ENCODE assay signal across 22 cellular contexts in genomic region chr14:37194698-37195097, GRCh38. TPM values are rescaled to one million over a fixed set of nuclear protein-coding genes. Genes with fewer than 3 reads are reported as not detected.
DNase-seq lines count a peak whose midpoint lies in the region; ATAC-seq and TF ChIP-seq lines count a peak whose summit lies in the region.
"Had no signal": no experiment of that assay in that cellular context is flagged by ENCODE, and none has a peak within 500 bp of the region (broad histone marks: within the 10 kb centered on the region; RNA-seq: fewer than 3 reads in every experiment).

No MANE protein-coding gene starts in this region.

- in situ Hi-C loops in GM23248 (cut with MboI): no loop called here
- in situ Hi-C loops in KBM-7 (cut with MboI; ENCODE audit: low pct_unique_long_range_greater_than_20kb, low sequenced_read_pairs): no loop called here

- H3K4me2 ChIP-seq in GM23248 (ENCODE audit: unreplicated experiment) (no peak overlapping the region), PC-3 (ENCODE audit: low read length) (peak overlapping the region; percentile 97)
- H3K4me2 ChIP-seq: BLaER1 treated with 17β-estradiol and CSF1 and Interleukin-3, amounts not matched to agents 10 nM and 100 nM; PC-9 had no signal

- ATAC-seq in PC-3 (no peak), heart left ventricle (no peak)

- H3K4me1 ChIP-seq in ACC112 (ENCODE audit: control insufficient read depth, insufficient read depth, low read length, unreplicated experiment) (peaks cover 31% of the 10 kb centered on the region), GM23248 (ENCODE audit: insufficient read depth) (peaks cover 27% of the 10 kb centered on the region), PC-3 (ENCODE audit: insufficient read depth, low read length) (peaks cover 41% of the 10 kb centered on the region), heart left ventricle (peaks cover 0 to 15% (median 0%) of the 10 kb centered on the region in 12 donors)
- H3K4me1 ChIP-seq: BLaER1 treated with 17β-estradiol and CSF1 and Interleukin-3, amounts not matched to agents 10 nM and 100 nM; SJSA1 had no signal

- H3K9ac ChIP-seq in GM23248: no peak overlapping the region
- H3K9ac ChIP-seq in PC-3 (ENCODE audit: low read length): peak overlapping the region; percentile 32; the same call in 1 of the 2 replicates
- H3K9ac ChIP-seq: BLaER1 treated with 17β-estradiol and CSF1 and Interleukin-3, amounts not matched to agents 10 nM and 100 nM had no signal

- H3K27me3 ChIP-seq in ACC112 (ENCODE audit: insufficient read depth, low read length): no peaks in the 10 kb centered on the region
- H3K27me3 ChIP-seq in GM23248 (replicated peaks; ENCODE audit: insufficient read depth): no peaks in the 10 kb centered on the region
- no peaks in the 10 kb centered on the region for H3K27me3 ChIP-seq in PC-3 (ENCODE audit: low read length)
- H3K27me3 ChIP-seq in heart left ventricle: no peaks in the 10 kb centered on the region
- H3K27me3 ChIP-seq: BLaER1 treated with 17β-estradiol and CSF1 and Interleukin-3, amounts not matched to agents 10 nM and 100 nM; SJSA1 had no signal

- no peaks in the 10 kb centered on the region for H3K9me3 ChIP-seq in GM23248 (ENCODE audit: low read depth)
- no peaks in the 10 kb centered on the region for H3K9me3 ChIP-seq in PC-3 (ENCODE audit: low read length)
- peaks cover 0 to 3% (median 0%) of the 10 kb centered on the region in 12 donors for H3K9me3 ChIP-seq in heart left ventricle
- H3K9me3 ChIP-seq: SJSA1 had no signal

- BruUV-seq in PC-3 (replicated peaks; lab: Mats Ljungman, UMichigan): no TSS peak

- H3K27ac ChIP-seq in ACC112 (ENCODE audit: low read depth, low read length) (peak overlapping the region; percentile 47), GM23248 (no peak overlapping the region), PC-3 (ENCODE audit: low read length) (peak overlapping the region; percentile 81), epithelial cell of prostate (peak overlapping the region; percentile 88), heart left ventricle (no peak overlapping the region)
- H3K27ac ChIP-seq: BLaER1 treated with 17β-estradiol and CSF1 and Interleukin-3, amounts not matched to agents 10 nM and 100 nM; PC-9; SJSA1 had no signal

- no peak for TF ChIP-seq CTCF in PC-3 (conservative IDR thresholded peaks at IDR 0.05; ENCODE audit: low read depth, low read length)
- no peak for TF ChIP-seq CTCF in heart left ventricle (IDR thresholded peaks at IDR 0.05)

- H2AFZ ChIP-seq in ACC112 (ENCODE audit: low read length, unreplicated experiment): no peak overlapping the region
- H2AFZ ChIP-seq in GM23248: peak overlapping the region; percentile 40; the same call in 1 of the 2 replicates
- no peak overlapping the region for H2AFZ ChIP-seq in PC-3 (ENCODE audit: low read length)
- H2AFZ ChIP-seq: PC-9 had no signal

- H3K4me3 ChIP-seq in ACC112 (ENCODE audit: low read depth, low read length) (no peak overlapping the region), GM23248 (no peak overlapping the region), PC-3 (ENCODE audit: low read length) (peak overlapping the region; percentile 28; the same call in 1 of the 2 replicates), heart left ventricle (no peak overlapping the region)
- H3K4me3 ChIP-seq: BLaER1 treated with 17β-estradiol and CSF1 and Interleukin-3, amounts not matched to agents 10 nM and 100 nM; PC-9; SJSA1 had no signal

- TF ChIP-seq POLR2A in heart left ventricle (IDR thresholded peaks at IDR 0.05): no peak

- no peaks in the 10 kb centered on the region for H4K20me1 ChIP-seq in GM23248 (ENCODE audit: insufficient read depth)
- no peaks in the 10 kb centered on the region for H4K20me1 ChIP-seq in PC-3 (ENCODE audit: low read length)
- H4K20me1 ChIP-seq: BLaER1 treated with 17β-estradiol and CSF1 and Interleukin-3, amounts not matched to agents 10 nM and 100 nM had no signal

- POLR2A ChIA-PET in PC-3 (lab: Charles Lee; ENCODE audit: unreplicated experiment): no interaction called here

- CTCF ChIA-PET in PC-3 (lab: Charles Lee): no interaction called here

- DNase-seq in GM23248 (no peak), PC-3 (peak; percentile 38), epithelial cell of prostate (ENCODE audit: low read depth, low spot score) (no peak), heart left ventricle (no peak), Ammon's horn (ENCODE audit: low spot score) (no peak), KBM-7 (no peak)
- DNase-seq: CD4-positive, alpha-beta T cell; DMS79; Kasumi-1; NCI-H1092 treated with DMSO at 0.1 percent for 48 hours; NCI-H1436; NCI-H187; NCI-H2171 treated with DMSO at 0.1 percent for 48 hours; NCI-H524; NK-92 treated with Interleukin-12 subunit alpha and Interleukin-12 subunit beta, amount 100 ng/mL, for 24 hours; Right ventricle myocardium superior had no signal

- H3K79me2 ChIP-seq in ACC112 (ENCODE audit: control insufficient read depth, insufficient read depth, low read length, unreplicated experiment) (peaks cover 3% of the 10 kb centered on the region), GM23248 (ENCODE audit: insufficient read depth) (peaks cover 11% of the 10 kb centered on the region; the same call in 1 of the 2 replicates), PC-3 (ENCODE audit: low read length) (peaks cover 25% of the 10 kb centered on the region)

- H3K9me2 ChIP-seq in GM23248 (ENCODE audit: insufficient read depth) (no peaks in the 10 kb centered on the region), PC-3 (replicated peaks; ENCODE audit: low read length) (no peaks in the 10 kb centered on the region)

- 64 to 82% methylated on average over 2 of the region's 2 CpGs for WGBS in GM23248 (ENCODE audit: low coverage in 1 of 2, low lambda C conversion rate in 2 of 2, missing lambda C conversion rate in 2 of 2), 2 experiments
- WGBS in heart left ventricle, 4 donors: 84 to 89% (median 87%) methylated on average over 2 of the region's 2 CpGs

- H3F3A ChIP-seq in GM23248 (ENCODE audit: insufficient read depth) (peaks cover 26% of the 10 kb centered on the region), PC-3 (ENCODE audit: low read length, unreplicated experiment) (no peaks in the 10 kb centered on the region)

- H3K36me3 ChIP-seq in ACC112 (ENCODE audit: insufficient read depth, low read length) (no peaks in the 10 kb centered on the region), GM23248 (ENCODE audit: low read depth) (no peaks in the 10 kb centered on the region), PC-3 (ENCODE audit: low read depth, low read length) (no peaks in the 10 kb centered on the region), heart left ventricle (no peaks in the 10 kb centered on the region)
- H3K36me3 ChIP-seq: BLaER1 treated with 17β-estradiol and CSF1 and Interleukin-3, amounts not matched to agents 10 nM and 100 nM; SJSA1 had no signal

- intact Hi-C loops in PC-3 (cut with micrococcal nuclease): loop anchor here (5.0 kb wide), 1 partner anchor 892 kb away; no protein-coding TSS in a partner anchor
- intact Hi-C loops in heart left ventricle (cut with DNase I): no loop called here

RNA-seq across cellular contexts. Expression of gene MIPOL1, which starts 3.0 kb away (rescaled TPM):
- 5.8 and 5.9 TPM in 2 replicates for total RNA-seq in GM23248 (2014; rRNA removed; shearing (Covaris generic))
- polyA plus RNA-seq in GM23248 (2016; fragmentation: Nextera tagmentation; extraction: Ambion mirVana): 4.8 and 5.7 TPM in 2 replicates
- total RNA-seq in PC-3 (2014; rRNA removed): 14.2 and 22.5 TPM in 2 replicates
- 1 to 10 TPM; 2.9 to 7.3 (median 5.3) TPM for total RNA-seq in heart left ventricle
- polyA plus RNA-seq in heart left ventricle: 1 to 10 TPM in 1 of 2 donors, under 1 TPM in 1; 0.99 to 2.6 TPM
- total RNA-seq: A172 had no signal
- polyA plus RNA-seq: IgD-negative memory B cell had no signal

RNA-seq across cellular contexts. Expression of gene SLC25A21, which starts 22.3 kb away (rescaled TPM):
- not detected in 2 replicates for total RNA-seq in GM23248 (2014; rRNA removed; shearing (Covaris generic))
- polyA plus RNA-seq in GM23248 (2016; fragmentation: Nextera tagmentation; extraction: Ambion mirVana) (0.26 and 0.79 TPM in 2 replicates), heart left ventricle (under 1 TPM; 0.23 to 0.24 TPM)
- total RNA-seq in PC-3 (2014; rRNA removed) (0.87 and 1.0 TPM in 2 replicates), heart left ventricle (1 to 10 TPM in 2 of 9 donors, under 1 TPM in 6, not detected in 1; 0.12 to 1.6 (median 0.24) TPM)
- total RNA-seq: CD4-positive, alpha-beta T cell had no signal
- polyA plus RNA-seq: IgD-negative memory B cell had no signal

Comparison
In these comparisons a context has a peak if more than half of its experiments do, and no peak if none do; other contexts are left out.
1. H3K27ac ChIP-seq: peak in ACC112 (single experiment), PC-3 (single experiment) and epithelial cell of prostate (single experiment); none in GM23248 (single experiment) and heart left ventricle (0 of 12).